ENCODE assay signal across 1 cellular context in the genomic region with DNA sequence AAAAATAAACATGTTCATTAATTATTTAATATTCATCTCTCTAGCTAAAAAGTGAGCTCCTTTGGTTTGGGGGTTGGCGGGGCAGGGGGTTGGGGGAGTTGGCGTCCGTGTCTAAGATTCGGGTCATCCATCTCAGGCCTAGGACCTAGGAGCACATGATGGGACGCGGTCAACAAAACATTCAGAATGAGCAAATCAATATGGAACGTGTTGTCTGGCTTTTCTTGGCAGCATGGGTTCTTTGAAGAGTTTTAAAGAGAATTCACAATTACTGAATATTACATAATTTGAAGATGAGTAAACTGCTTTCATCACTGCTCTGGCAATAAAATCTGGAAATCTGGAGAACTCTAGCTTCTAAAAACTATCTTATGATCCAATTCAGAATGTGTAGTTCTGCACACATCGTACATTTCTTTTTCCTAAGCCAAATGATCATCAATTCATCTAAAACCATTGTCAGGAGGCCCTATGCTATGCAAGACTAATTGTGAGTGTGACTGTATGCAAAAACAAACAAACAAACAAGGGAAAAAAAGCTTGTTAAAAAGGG.
TF ChIP-seq lines count a peak whose summit lies in the region.

No MANE protein-coding gene starts in this region.

TF ChIP-seq in IMR-90, 13 proteins besides CTCF, POLR2A, EP300 and RAD21:
- TF ChIP-seq MAFK (IDR thresholded peaks at IDR 0.05; ENCODE audit: low read depth, low read length) = no peak
- TF ChIP-seq MXI1 (IDR thresholded peaks at IDR 0.05; ENCODE audit: borderline replicate concordance, low read depth, low read length) = no peak
- no peak for TF ChIP-seq CHD1 (IDR thresholded peaks at IDR 0.05; ENCODE audit: low read depth, low read length)
- no peak for TF ChIP-seq RCOR1 (IDR thresholded peaks at IDR 0.05; ENCODE audit: insufficient replicate concordance, low read length)
- TF ChIP-seq, protein P1, sequence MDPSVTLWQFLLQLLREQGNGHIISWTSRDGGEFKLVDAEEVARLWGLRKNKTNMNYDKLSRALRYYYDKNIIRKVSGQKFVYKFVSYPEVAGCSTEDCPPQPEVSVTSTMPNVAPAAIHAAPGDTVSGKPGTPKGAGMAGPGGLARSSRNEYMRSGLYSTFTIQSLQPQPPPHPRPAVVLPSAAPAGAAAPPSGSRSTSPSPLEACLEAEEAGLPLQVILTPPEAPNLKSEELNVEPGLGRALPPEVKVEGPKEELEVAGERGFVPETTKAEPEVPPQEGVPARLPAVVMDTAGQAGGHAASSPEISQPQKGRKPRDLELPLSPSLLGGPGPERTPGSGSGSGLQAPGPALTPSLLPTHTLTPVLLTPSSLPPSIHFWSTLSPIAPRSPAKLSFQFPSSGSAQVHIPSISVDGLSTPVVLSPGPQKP (IDR thresholded peaks at IDR 0.05; ENCODE audit: borderline replicate concordance, low read depth, low read length) = no peak
- TF ChIP-seq MAZ (IDR thresholded peaks at IDR 0.05; ENCODE audit: borderline replicate concordance, low read depth, low read length) = no peak
